In genomic region chr11:46338988-46339666, GRCh38 we compare ENCODE assay signal across 9 cellular contexts. TPM values are rescaled to one million over a fixed set of nuclear protein-coding genes. Genes with fewer than 3 reads are reported as not detected.
A peak's percentile ranks its signal among the peaks of the same experiment; 100 is the strongest.
DNase-seq lines count a peak whose midpoint lies in the region; ATAC-seq, FAIRE-seq and TF ChIP-seq lines count a peak whose summit lies in the region.
"Had no signal": no experiment of that assay in that cellular context is flagged by ENCODE, and none has a peak within 500 bp of the region (broad histone marks: within the 10 kb centered on the region; RNA-seq: fewer than 3 reads in every experiment).

No MANE protein-coding gene starts in this region.

- no peak for FAIRE-seq in D721Med (lab: Jason Lieb, UNC)

- H3K4me1 ChIP-seq in upper lobe of left lung, result peaks cover 45 to 68% (median 61%) of the 10 kb centered on the region in 4 donors

- no peak overlapping the region for H3K4me3 Mint-ChIP-seq in activated T-cell treated with anti-CD3 and anti-CD28 coated beads, Interleukin-2, amount 50 U/mL, for 24 hours
- H3K4me3 Mint-ChIP-seq in activated T-cell treated with anti-CD3 and anti-CD28 coated beads, Interleukin-2, amount 50 U/mL, for 72 hours, result peak overlapping the region in 1 of 2 donors; percentile 52
- no peak overlapping the region for H3K4me3 Mint-ChIP-seq in activated naive CD8-positive, alpha-beta T cell treated with anti-CD3 and anti-CD28 coated beads, Interleukin-2, amount 50 U/mL, for 24 hours
- H3K4me3 Mint-ChIP-seq: activated T-cell treated with anti-CD3 and anti-CD28 coated beads, Interleukin-2, amount 50 U/mL, for 4 hours had no signal

- peak overlapping the region in 3 of 4 donors; percentile 7 to 43 (median 22) for H3K4me3 ChIP-seq in upper lobe of left lung

- H3K27me3 ChIP-seq in layer of hippocampus (ENCODE audit: control insufficient read depth, insufficient read depth, low read length) (peaks cover 3% of the 10 kb centered on the region), upper lobe of left lung (no peaks in the 10 kb centered on the region)

- H3K27me3 Mint-ChIP-seq in activated T-cell treated with anti-CD3 and anti-CD28 coated beads, Interleukin-2, amount 50 U/mL, for 24 hours, result no peaks in the 10 kb centered on the region
- no peaks in the 10 kb centered on the region for H3K27me3 Mint-ChIP-seq in activated T-cell treated with anti-CD3 and anti-CD28 coated beads, Interleukin-2, amount 50 U/mL, for 72 hours (ENCODE audit: low read depth)
- H3K27me3 Mint-ChIP-seq in activated naive CD8-positive, alpha-beta T cell treated with anti-CD3 and anti-CD28 coated beads, Interleukin-2, amount 50 U/mL, for 24 hours, result no peaks in the 10 kb centered on the region

- H3K36me3 Mint-ChIP-seq in activated T-cell treated with anti-CD3 and anti-CD28 coated beads, Interleukin-2, amount 50 U/mL, for 24 hours (ENCODE audit: low read depth), result no peaks in the 10 kb centered on the region
- H3K36me3 Mint-ChIP-seq in activated T-cell treated with anti-CD3 and anti-CD28 coated beads, Interleukin-2, amount 50 U/mL, for 72 hours (ENCODE audit: insufficient read depth in 2 of 2), result no peaks in the 10 kb centered on the region
- no peaks in the 10 kb centered on the region for H3K36me3 Mint-ChIP-seq in activated naive CD8-positive, alpha-beta T cell treated with anti-CD3 and anti-CD28 coated beads, Interleukin-2, amount 50 U/mL, for 24 hours (ENCODE audit: low read depth)

- H3K27ac Mint-ChIP-seq in activated T-cell treated with anti-CD3 and anti-CD28 coated beads, Interleukin-2, amount 50 U/mL, for 24 hours, result peak overlapping the region; percentile 79
- no peak overlapping the region for H3K27ac Mint-ChIP-seq in activated T-cell treated with anti-CD3 and anti-CD28 coated beads, Interleukin-2, amount 50 U/mL, for 72 hours
- peak overlapping the region; percentile 35 for H3K27ac Mint-ChIP-seq in activated naive CD8-positive, alpha-beta T cell treated with anti-CD3 and anti-CD28 coated beads, Interleukin-2, amount 50 U/mL, for 24 hours

- TF ChIP-seq EP300 in upper lobe of left lung (IDR thresholded peaks at IDR 0.05), result no peak

- H3K9me3 Mint-ChIP-seq in activated T-cell treated with anti-CD3 and anti-CD28 coated beads, Interleukin-2, amount 50 U/mL, for 24 hours, result no peaks in the 10 kb centered on the region
- H3K9me3 Mint-ChIP-seq in activated T-cell treated with anti-CD3 and anti-CD28 coated beads, Interleukin-2, amount 50 U/mL, for 72 hours, result no peaks in the 10 kb centered on the region
- no peaks in the 10 kb centered on the region for H3K9me3 Mint-ChIP-seq in activated naive CD8-positive, alpha-beta T cell treated with anti-CD3 and anti-CD28 coated beads, Interleukin-2, amount 50 U/mL, for 24 hours
- H3K9me3 Mint-ChIP-seq: activated T-cell treated with anti-CD3 and anti-CD28 coated beads, Interleukin-2, amount 50 U/mL, for 4 hours had no signal

- DNase-seq in activated T-cell treated with anti-CD3 and anti-CD28 coated beads, Interleukin-2, amount 50 U/mL, for 24 hours, result no peak
- DNase-seq in activated T-cell treated with anti-CD3 and anti-CD28 coated beads, Interleukin-2, amount 50 U/mL, for 72 hours, result no peak
- DNase-seq in activated naive CD8-positive, alpha-beta T cell treated with anti-CD3 and anti-CD28 coated beads, Interleukin-2, amount 50 U/mL, for 24 hours, result no peak
- peak in 1 of 2 donors; percentile 67 for DNase-seq in upper lobe of left lung
- no peak for DNase-seq in D721Med (ENCODE audit: insufficient read length, low spot score)
- no peak for DNase-seq in stimulated activated CD4-positive, alpha-beta T cell treated with anti-CD3 and anti-CD28 coated beads, Interleukin-4, amount 100 ng/mL, for 24 hours
- DNase-seq: activated T-cell treated with anti-CD3 and anti-CD28 coated beads, Interleukin-2, amount 50 U/mL, for 4 hours had no signal

- no peaks in the 10 kb centered on the region for H3K9me3 ChIP-seq in upper lobe of left lung

- no peak for TF ChIP-seq CTCF in upper lobe of left lung (IDR thresholded peaks at IDR 0.05)
- no peak for TF ChIP-seq CTCF in D721Med (IDR thresholded peaks at IDR 0.05; ENCODE audit: insufficient read depth, missing control alignments)

- WGBS in upper lobe of left lung, 2 donors, result 25 to 33% methylated on average over 10 to 16 of the region's 16 CpGs

- no peak for ATAC-seq in activated T-cell treated with anti-CD3 and anti-CD28 coated beads, Interleukin-2, amount 50 U/mL, for 72 hours (replicated peaks in 1 of 2)
- ATAC-seq in activated naive CD8-positive, alpha-beta T cell treated with anti-CD3 and anti-CD28 coated beads, Interleukin-2, amount 50 U/mL, for 24 hours, result no peak
- ATAC-seq in upper lobe of left lung (ENCODE audit: low FRiP score in 2 of 2), result peak; percentile 31 to 49
- no peak for ATAC-seq in HG03025 (IDR thresholded peaks at IDR 0.05; ENCODE audit: low FRiP score, unreplicated experiment)
- ATAC-seq: activated T-cell treated with anti-CD3 and anti-CD28 coated beads, Interleukin-2, amount 50 U/mL, for 4 hours had no signal

- TF ChIP-seq POLR2A in upper lobe of left lung (IDR thresholded peaks at IDR 0.05), result no peak

- H3K27ac ChIP-seq in layer of hippocampus (ENCODE audit: low read depth, low read length) (peak overlapping the region; percentile 74), upper lobe of left lung (peak overlapping the region; percentile 50 to 90 (median 82))

- H3K36me3 ChIP-seq in upper lobe of left lung, result no peaks in the 10 kb centered on the region

- peaks cover 78% of the 10 kb centered on the region for H3K4me1 Mint-ChIP-seq in activated T-cell treated with anti-CD3 and anti-CD28 coated beads, Interleukin-2, amount 50 U/mL, for 24 hours (ENCODE audit: low read depth)
- H3K4me1 Mint-ChIP-seq in activated T-cell treated with anti-CD3 and anti-CD28 coated beads, Interleukin-2, amount 50 U/mL, for 72 hours (ENCODE audit: low read depth), result peaks cover 81% of the 10 kb centered on the region
- peaks cover 46% of the 10 kb centered on the region for H3K4me1 Mint-ChIP-seq in activated naive CD8-positive, alpha-beta T cell treated with anti-CD3 and anti-CD28 coated beads, Interleukin-2, amount 50 U/mL, for 24 hours

RNA-seq across cellular contexts. Expression of gene DGKZ, which starts 8.1 kb away (rescaled TPM):
- total RNA-seq in activated T-cell treated with anti-CD3 and anti-CD28 coated beads, Interleukin-2, amount 50 U/mL, for 72 hours, result 10 to 100 TPM; 84.2 to 94.0 TPM
- 100 to 1,000 TPM in 2 of 6 donors, 10 to 100 TPM in 4; 55.1 to 145 (median 65.5) TPM for total RNA-seq in upper lobe of left lung

RNA-seq across cellular contexts. Expression of gene MDK, which starts 42.3 kb away (rescaled TPM):
- total RNA-seq in activated T-cell treated with anti-CD3 and anti-CD28 coated beads, Interleukin-2, amount 50 U/mL, for 72 hours, result 10 to 100 TPM; 11.9 to 12.8 TPM
- total RNA-seq in upper lobe of left lung, result 10 to 100 TPM in 5 of 6 donors, not detected in 1; 14.3 to 44.8 (median 34.1) TPM

RNA-seq across cellular contexts. Expression of gene CHRM4, which starts 52.4 kb away (rescaled TPM):
- total RNA-seq in activated T-cell treated with anti-CD3 and anti-CD28 coated beads, Interleukin-2, amount 50 U/mL, for 72 hours, result under 1 TPM; 0.26 to 0.63 TPM
- 1 to 10 TPM in 1 of 6 donors, under 1 TPM in 3, not detected in 2; 0.34 to 1.4 (median 0.53) TPM for total RNA-seq in upper lobe of left lung

Comparison
In these comparisons a context has a peak if more than half of its experiments do, and no peak if none do; other contexts are left out.
1. ATAC-seq: peak in upper lobe of left lung (2 of 2); none in activated T-cell treated with anti-CD3 and anti-CD28 coated beads, Interleukin-2, amount 50 U/mL, for 72 hours (0 of 2), activated naive CD8-positive, alpha-beta T cell treated with anti-CD3 and anti-CD28 coated beads, Interleukin-2, amount 50 U/mL, for 24 hours (single experiment) and HG03025 (single experiment).